17 cellular contexts compared by ENCODE assay signal in genomic region chr1:8866792-8867415, GRCh38. TPM values are rescaled to one million over a fixed set of nuclear protein-coding genes. Genes with fewer than 3 reads are reported as not detected.
DNase-seq lines count a peak whose midpoint lies in the region; ATAC-seq, FAIRE-seq and TF ChIP-seq lines count a peak whose summit lies in the region.
"Had no signal": no experiment of that assay in that cellular context is flagged by ENCODE, and none has a peak within 500 bp of the region (broad histone marks: within the 10 kb centered on the region; RNA-seq: fewer than 3 reads in every experiment).

No MANE protein-coding gene starts in this region.

- peak overlapping the region; percentile 14 for H3K27ac Mint-ChIP-seq in CD8-positive, alpha-beta T cell
- peak overlapping the region; percentile 83 for H3K27ac Mint-ChIP-seq in WTC11

- dilution Hi-C loops in endothelial cell of umbilical vein (cut with MboI; ENCODE audit: extremely low pct_ligation_motif_present, low sequenced_read_pairs): no loop called here

- no peaks in the 10 kb centered on the region for H3K9me3 ChIP-seq in BLaER1
- H3K9me3 ChIP-seq in CD8-positive, alpha-beta T cell (ENCODE audit: low read length): no peaks in the 10 kb centered on the region
- H3K9me3 ChIP-seq in endothelial cell of umbilical vein (replicated peaks; ENCODE audit: control insufficient read depth, insufficient read depth, low read length): no peaks in the 10 kb centered on the region
- H3K9me3 ChIP-seq: adrenal gland, transverse colon had no signal

- H3K9ac ChIP-seq in BLaER1: no peak overlapping the region
- H3K9ac ChIP-seq in endothelial cell of umbilical vein (replicated peaks; ENCODE audit: extremely low read depth, insufficient read depth, low read length): no peak overlapping the region

- no peak for TF ChIP-seq POLR2A in endothelial cell of umbilical vein (IDR thresholded peaks at IDR 0.05; ENCODE audit: low read depth, low read length)

- peaks cover 60% of the 10 kb centered on the region for H3K79me2 ChIP-seq in endothelial cell of umbilical vein (ENCODE audit: control insufficient read depth, insufficient read depth, low read length)

- no peaks in the 10 kb centered on the region for H3K9me1 ChIP-seq in endothelial cell of umbilical vein (replicated peaks; ENCODE audit: control insufficient read depth, extremely low read depth, insufficient read depth, low read length)

- peaks cover 92% of the 10 kb centered on the region for H3K36me3 Mint-ChIP-seq in CD8-positive, alpha-beta T cell
- peaks cover 95% of the 10 kb centered on the region for H3K36me3 Mint-ChIP-seq in WTC11

- H3K27ac ChIP-seq in BLaER1: no peak overlapping the region
- no peak overlapping the region for H3K27ac ChIP-seq in CD8-positive, alpha-beta T cell (ENCODE audit: low read depth, low read length)
- no peak overlapping the region for H3K27ac ChIP-seq in endothelial cell of umbilical vein (ENCODE audit: insufficient read depth, low read depth, low read length)
- H3K27ac ChIP-seq: adrenal gland, transverse colon had no signal

- POLR2A ChIA-PET in CD8-positive, alpha-beta T cell (lab: Charles Lee): interaction anchor here (1.0 kb wide), 1 partner anchor 12 kb away, joined by 3 read pairs; the partner anchor contains the start of gene ENO1
- POLR2A ChIA-PET in WTC11 (lab: Charles Lee) (interaction anchor here (0.5 to 1.4 kb wide), 2 partner anchors 12 to 598 kb away, joined by 6 to 7 read pairs; partner anchors contain the start of gene ENO1), endothelial cell of umbilical vein (lab: Charles Lee) (no interaction called here)

- H3K9me3 Mint-ChIP-seq in CD8-positive, alpha-beta T cell: no peaks in the 10 kb centered on the region
- no peaks in the 10 kb centered on the region for H3K9me3 Mint-ChIP-seq in WTC11

- H3K27me3 Mint-ChIP-seq in CD8-positive, alpha-beta T cell (ENCODE audit: low read depth): no peaks in the 10 kb centered on the region
- no peaks in the 10 kb centered on the region for H3K27me3 Mint-ChIP-seq in WTC11 (ENCODE audit: low read depth)

- TF ChIP-seq CTCF in CD8-positive, alpha-beta T cell (IDR thresholded peaks at IDR 0.05): no peak
- TF ChIP-seq CTCF in WTC11 (IDR thresholded peaks at IDR 0.05): no peak
- no peak for TF ChIP-seq CTCF in endothelial cell of umbilical vein (IDR thresholded peaks at IDR 0.05; ENCODE audit: extremely low read depth in 1 of 2, insufficient read depth in 1 of 2, low read depth in 1 of 2, low read length in 2 of 2)

- intact Hi-C loops in CD8-positive, alpha-beta T cell (cut with DNase I, micrococcal nuclease): no loop called here
- intact Hi-C loops in endothelial cell of umbilical vein (cut with micrococcal nuclease) (no loop called here), left cardiac atrium (cut with DNase I) (no loop called here)

- CTCF ChIA-PET in CD8-positive, alpha-beta T cell (lab: Charles Lee): interaction anchor here (1.2 to 14.1 kb wide), 4 partner anchors 10 to 139 kb away, joined by 3 to 194 read pairs (median 6); no protein-coding TSS in a partner anchor
- CTCF ChIA-PET in WTC11 (lab: Charles Lee): interaction anchor here (2.9 to 6.2 kb wide), 2 partner anchors 18 to 138 kb away, joined by 9 to 63 read pairs; no protein-coding TSS in a partner anchor
- CTCF ChIA-PET in endothelial cell of umbilical vein (lab: Charles Lee): interaction anchor here (1.0 to 4.0 kb wide), 2 partner anchors 7 to 138 kb away, joined by 3 to 23 read pairs; no protein-coding TSS in a partner anchor

- H3K36me3 ChIP-seq in BLaER1 (peaks cover 100% of the 10 kb centered on the region), endothelial cell of umbilical vein (ENCODE audit: control insufficient read depth in 2 of 2, extremely low read depth in 1 of 2, insufficient read depth in 2 of 2, low read length in 2 of 2) (peaks cover 65 to 81% of the 10 kb centered on the region in 2 experiments)
- peaks cover 81% of the 10 kb centered on the region for H3K36me3 ChIP-seq in CD8-positive, alpha-beta T cell (ENCODE audit: insufficient read depth, low read length)

- no peak overlapping the region for H2AFZ ChIP-seq in endothelial cell of umbilical vein (ENCODE audit: low read depth, low read length)

- H4K20me1 ChIP-seq in BLaER1 (peaks cover 100% of the 10 kb centered on the region), endothelial cell of umbilical vein (replicated peaks; ENCODE audit: control insufficient read depth, extremely low read depth, insufficient read depth, low read length) (peaks cover 4% of the 10 kb centered on the region)

- no peak for ATAC-seq in CD8-positive, alpha-beta T cell
- ATAC-seq in WTC11 (no peak), left cardiac atrium (no peak), GM21529 (IDR thresholded peaks at IDR 0.05; ENCODE audit: unreplicated experiment) (no peak)
- ATAC-seq: Right ventricle myocardium inferior had no signal

- H3K4me2 ChIP-seq in BLaER1 (peak overlapping the region; percentile 29), endothelial cell of umbilical vein (ENCODE audit: insufficient read depth, low read length) (no peak overlapping the region)

- FAIRE-seq in endothelial cell of umbilical vein (lab: Jason Lieb, UNC): no peak
- FAIRE-seq: GM19239, H54, HTR-8/SVneo had no signal

- BruUV-seq in endothelial cell of umbilical vein (replicated peaks; lab: Mats Ljungman, UMichigan): TSS peak; percentile 0

- H3K4me1 ChIP-seq in BLaER1 (peaks cover 99% of the 10 kb centered on the region), endothelial cell of umbilical vein (ENCODE audit: control insufficient read depth, extremely low read depth, insufficient read depth, low read length) (peaks cover 5% of the 10 kb centered on the region)
- H3K4me1 ChIP-seq in CD8-positive, alpha-beta T cell (ENCODE audit: insufficient read depth, low read length): no peaks in the 10 kb centered on the region

- H3K4me3 Mint-ChIP-seq in CD8-positive, alpha-beta T cell: no peak overlapping the region
- H3K4me3 Mint-ChIP-seq in WTC11: no peak overlapping the region

- H3K4me3 ChIP-seq in BLaER1 (no peak overlapping the region), endothelial cell of umbilical vein (replicated peaks in 1 of 3; ENCODE audit: insufficient read depth in 1 of 3, low read depth in 1 of 3, low read length in 3 of 3) (no peak overlapping the region)
- no peak overlapping the region for H3K4me3 ChIP-seq in CD8-positive, alpha-beta T cell (ENCODE audit: low read depth, low read length)
- H3K4me3 ChIP-seq: adrenal gland, dorsolateral prefrontal cortex, transverse colon had no signal

- no peak for DNase-seq in CD8-positive, alpha-beta T cell
- DNase-seq in WTC11 (ENCODE audit: low spot score): no peak
- no peak for DNase-seq in endothelial cell of umbilical vein (ENCODE audit: low read depth, low spot score)
- no peak for DNase-seq in NOMO-1 (lab: John Stamatoyannopoulos, UW; ENCODE audit: unreplicated experiment in 2 of 2)
- no peak for DNase-seq in left cardiac atrium
- DNase-seq in AG08395 (ENCODE audit: low spot score): no peak
- DNase-seq: adrenal gland, Calu3, NCI-H1105 treated with DMSO at 0.1 percent for 48 hours, transverse colon had no signal

- peaks cover 20% of the 10 kb centered on the region for H3K4me1 Mint-ChIP-seq in CD8-positive, alpha-beta T cell (ENCODE audit: low read depth)
- peaks cover 58% of the 10 kb centered on the region for H3K4me1 Mint-ChIP-seq in WTC11

- H3K27me3 ChIP-seq in BLaER1 (no peaks in the 10 kb centered on the region), endothelial cell of umbilical vein (ENCODE audit: control insufficient read depth in 2 of 2, insufficient read depth in 2 of 2, low read length in 2 of 2) (no peaks in the 10 kb centered on the region)
- H3K27me3 ChIP-seq in CD8-positive, alpha-beta T cell (ENCODE audit: insufficient read depth, low read length): no peaks in the 10 kb centered on the region
- H3K27me3 ChIP-seq: adrenal gland, dorsolateral prefrontal cortex, transverse colon had no signal

TF ChIP-seq in WTC11, 78 proteins besides CTCF, POLR2A, EP300 and RAD21 (continues in another document):
- TF ChIP-seq FOXK1 (CRISPR knock-in tag; IDR thresholded peaks at IDR 0.05): no peak
- TF ChIP-seq MXD4 (CRISPR knock-in tag; IDR thresholded peaks at IDR 0.05; ENCODE audit: borderline replicate concordance): no peak

TF ChIP-seq in endothelial cell of umbilical vein, 7 proteins besides CTCF, POLR2A, EP300 and RAD21:
- TF ChIP-seq FOS (IDR thresholded peaks at IDR 0.05; ENCODE audit: borderline replicate concordance, insufficient read depth, low read length) (no peak), MYC (IDR thresholded peaks at IDR 0.05; ENCODE audit: low read depth, low read length) (no peak), POLR2AphosphoS5 (IDR thresholded peaks at IDR 0.05; ENCODE audit: insufficient read depth, low read depth, low read length) (peak; percentile 5)

RNA-seq across cellular contexts. Expression of gene ENO1, which starts 11.6 kb away (rescaled TPM):
- 100 to 1,000 TPM; 130 to 136 TPM for total RNA-seq in CD8-positive, alpha-beta T cell
- 1,978 to 2,328 TPM (median 2,316 TPM) in 3 replicates for total RNA-seq in WTC11 (2021)
- total RNA-seq in endothelial cell of umbilical vein: 1,530 and 1,593 TPM in 2 replicates
- 1,111 and 1,134 TPM in 2 replicates for polyA plus RNA-seq in endothelial cell of umbilical vein
- polyA plus RNA-seq in endothelial cell of umbilical vein (2011; cell fraction: cytosol; rRNA removed): 1,324 and 1,546 TPM in 2 replicates
- polyA plus RNA-seq in endothelial cell of umbilical vein (2011; cell fraction: nucleus; rRNA removed): 1,008 and 1,022 TPM in 2 replicates
- 1,225 and 1,921 TPM in 2 replicates for polyA plus RNA-seq in endothelial cell of umbilical vein (2012)
- polyA minus RNA-seq in endothelial cell of umbilical vein: 1,405 and 1,507 TPM in 2 replicates
- 1,988 TPM for polyA minus RNA-seq in endothelial cell of umbilical vein (2011; cell fraction: cytosol; rRNA and poly(A)+ RNA removed)
- polyA minus RNA-seq in endothelial cell of umbilical vein (2011; cell fraction: nucleus; rRNA and poly(A)+ RNA removed): 303 and 331 TPM in 2 replicates
- 100 to 1,000 TPM; 242 to 476 TPM for total RNA-seq in left cardiac atrium

RNA-seq across cellular contexts. Expression of gene RERE, which starts 49.5 kb away (rescaled TPM):
- total RNA-seq in CD8-positive, alpha-beta T cell: 10 to 100 TPM; 62.8 to 68.4 TPM
- total RNA-seq in WTC11 (2021): 122 to 161 TPM (median 124 TPM) in 3 replicates
- 110 and 113 TPM in 2 replicates for total RNA-seq in endothelial cell of umbilical vein
- polyA plus RNA-seq in endothelial cell of umbilical vein: 14.1 and 14.8 TPM in 2 replicates
- polyA plus RNA-seq in endothelial cell of umbilical vein (2011; cell fraction: cytosol; rRNA removed): 13.2 and 15.8 TPM in 2 replicates
- 80.7 and 124 TPM in 2 replicates for polyA plus RNA-seq in endothelial cell of umbilical vein (2011; cell fraction: nucleus; rRNA removed)
- 42.4 and 43.0 TPM in 2 replicates for polyA plus RNA-seq in endothelial cell of umbilical vein (2012)
- polyA minus RNA-seq in endothelial cell of umbilical vein: 87.1 and 101 TPM in 2 replicates
- 26.8 TPM for polyA minus RNA-seq in endothelial cell of umbilical vein (2011; cell fraction: cytosol; rRNA and poly(A)+ RNA removed)
- polyA minus RNA-seq in endothelial cell of umbilical vein (2011; cell fraction: nucleus; rRNA and poly(A)+ RNA removed): 162 and 195 TPM in 2 replicates
- total RNA-seq in left cardiac atrium: 100 to 1,000 TPM; 128 to 162 TPM
